In genomic region chr3:111717601-111718000, GRCh38 we compare ENCODE assay signal across 8 cellular contexts. TPM values are rescaled to one million over a fixed set of nuclear protein-coding genes. Genes with fewer than 3 reads are reported as not detected.
DNase-seq lines count a peak whose midpoint lies in the region; ATAC-seq lines count a peak whose summit lies in the region.

No MANE protein-coding gene starts in this region.

- intact Hi-C loops in left colon (cut with DNase I, micrococcal nuclease), result loop anchor here in 1 of 2 donors (1.0 to 5.0 kb wide), 2 partner anchors 145 to 250 kb away; no protein-coding TSS in a partner anchor

- peak; percentile 84 for ATAC-seq in HG03196 (IDR thresholded peaks at IDR 0.05; ENCODE audit: unreplicated experiment)
- peak; percentile 98 for ATAC-seq in left colon

- DNase-seq in C1 segment of cervical spinal cord (lab: John Stamatoyannopoulos, UW), result peak in 12 of 14 donors; percentile 3 to 46 (median 37)
- peak; percentile 30 for DNase-seq in GM19238 (ENCODE audit: insufficient read length, low spot score)
- peak; percentile 60 for DNase-seq in NCI-H226
- peak; percentile 55 for DNase-seq in activated CD4-positive, CD25-positive, alpha-beta regulatory T cell treated with anti-CD3 and anti-CD28 coated beads, Interleukin-2, amount 50 U/mL, for 16 hours (ENCODE audit: low read depth, low spot score)
- DNase-seq in central memory CD4-positive, alpha-beta T cell, result peak; percentile 63
- DNase-seq in left colon, result peak; percentile 61 to 71
- peak; percentile 66 for DNase-seq in stimulated activated CD4-positive, alpha-beta T cell treated with anti-CD3 and anti-CD28 coated beads, Interleukin-4, amount 100 ng/mL, for 24 hours

RNA-seq across cellular contexts. Expression of gene PLCXD2, which starts 43.1 kb away (rescaled TPM):
- total RNA-seq in left colon, result 1 to 10 TPM; 6.9 to 7.8 TPM

Comparison
In these comparisons a context has a peak if more than half of its experiments do, and no peak if none do; other contexts are left out.
1. Peak in every context shown above with its lines: DNase-seq and ATAC-seq.